In genomic region chr6:41450581-41450980, GRCh38 we compare ENCODE assay signal across 14 cellular contexts.
"Had no signal": no experiment of that assay in that cellular context is flagged by ENCODE, and none has a peak within 500 bp of the region (broad histone marks: within the 10 kb centered on the region; RNA-seq: fewer than 3 reads in every experiment).

No MANE protein-coding gene starts in this region.

- H3K27ac ChIP-seq: SJSA1, spleen had no signal

- H3K9me3 ChIP-seq: colonic mucosa, SJSA1, spleen, upper lobe of left lung had no signal

- H3K4me3 Mint-ChIP-seq: activated CD8-positive, alpha-beta memory T cell treated with anti-CD3 and anti-CD28 coated beads, Interleukin-2, amount 10 ng/mL, durations not matched to agents 7 days and 5 days; activated naive CD8-positive, alpha-beta T cell; stimulated activated naive B cell treated with anti-CD40 and anti-IgM and Interleukin-4, amounts not matched to agents 10 μg/mL and 1 μg/mL and 100 μg/mL, for 72 hours had no signal

- DNase-seq: activated CD4-positive, alpha-beta T cell treated with anti-CD3 and anti-CD28 coated beads, Interleukin-2, amount 50 U/mL, for 48 hours; activated CD4-positive, CD25-positive, alpha-beta regulatory T cell treated with anti-CD3 and anti-CD28 coated beads, Interleukin-2, amount 50 U/mL, for 72 hours; activated CD8-positive, alpha-beta memory T cell treated with anti-CD3 and anti-CD28 coated beads, Interleukin-2, amount 10 ng/mL, durations not matched to agents 7 days and 5 days; activated gamma-delta T cell; activated T-cell treated with anti-CD3 and anti-CD28 coated beads, Interleukin-2, amount 50 U/mL, for 48 hours; effector CD4-positive, alpha-beta T cell; spleen; stimulated activated CD4-positive, alpha-beta T cell treated with anti-CD3 and anti-CD28 coated beads, Interleukin-2, amount 100 ng/mL, for 24 hours; stimulated activated naive B cell treated with anti-CD40 and anti-IgM and Interleukin-4, amounts not matched to agents 10 μg/mL and 1 μg/mL and 100 μg/mL, for 72 hours; SW 1271; upper lobe of left lung had no signal

- H3K9me3 Mint-ChIP-seq: stimulated activated naive B cell treated with anti-CD40 and anti-IgM and Interleukin-4, amounts not matched to agents 10 μg/mL and 1 μg/mL and 100 μg/mL, for 72 hours had no signal

- H3K36me3 ChIP-seq: colonic mucosa, SJSA1, spleen, upper lobe of left lung had no signal

- H3K36me3 Mint-ChIP-seq: activated CD8-positive, alpha-beta memory T cell treated with anti-CD3 and anti-CD28 coated beads, Interleukin-2, amount 10 ng/mL, durations not matched to agents 7 days and 5 days; activated naive CD8-positive, alpha-beta T cell; stimulated activated naive B cell treated with anti-CD40 and anti-IgM and Interleukin-4, amounts not matched to agents 10 μg/mL and 1 μg/mL and 100 μg/mL, for 72 hours had no signal

- H3K27me3 ChIP-seq: colonic mucosa, SJSA1, upper lobe of left lung had no signal

- H3K4me3 ChIP-seq: colonic mucosa, SJSA1, spleen, upper lobe of left lung had no signal

- H3K27me3 Mint-ChIP-seq: activated naive CD8-positive, alpha-beta T cell had no signal

- H3K4me1 Mint-ChIP-seq: activated CD8-positive, alpha-beta memory T cell treated with anti-CD3 and anti-CD28 coated beads, Interleukin-2, amount 10 ng/mL, durations not matched to agents 7 days and 5 days; stimulated activated naive B cell treated with anti-CD40 and anti-IgM and Interleukin-4, amounts not matched to agents 10 μg/mL and 1 μg/mL and 100 μg/mL, for 72 hours had no signal

- H3K27ac Mint-ChIP-seq: activated CD8-positive, alpha-beta memory T cell treated with anti-CD3 and anti-CD28 coated beads, Interleukin-2, amount 10 ng/mL, durations not matched to agents 7 days and 5 days; activated naive CD8-positive, alpha-beta T cell; stimulated activated naive B cell treated with anti-CD40 and anti-IgM and Interleukin-4, amounts not matched to agents 10 μg/mL and 1 μg/mL and 100 μg/mL, for 72 hours had no signal

- H3K4me1 ChIP-seq: spleen had no signal
